In genomic region chr5:163622796-163623195, GRCh38 we compare ENCODE assay signal across 35 cellular contexts.
"Had no signal": no experiment of that assay in that cellular context is flagged by ENCODE, and none has a peak within 500 bp of the region (broad histone marks: within the 10 kb centered on the region; RNA-seq: fewer than 3 reads in every experiment).

No MANE protein-coding gene starts in this region.

- H3K27ac ChIP-seq: ascending aorta, brain microvascular endothelial cell, SJCRH30, SK-N-MC, WERI-Rb-1 had no signal

- H3K27me3 ChIP-seq: ascending aorta, brain microvascular endothelial cell had no signal

- DNase-seq: activated CD4-positive, alpha-beta memory T cell treated with anti-CD3 and anti-CD28 coated beads, Interleukin-2, amount 10 ng/mL, durations not matched to agents 7 days and 5 days; activated CD4-positive, alpha-beta T cell treated with anti-CD3 and anti-CD28 coated beads for 1 hour; activated CD4-positive, alpha-beta T cell treated with anti-CD3 and anti-CD28 coated beads for 48 hours; activated CD4-positive, CD25-positive, alpha-beta regulatory T cell; activated CD8-positive, alpha-beta memory T cell treated with anti-CD3 and anti-CD28 coated beads for 24 hours; activated CD8-positive, alpha-beta memory T cell treated with anti-CD3 and anti-CD28 coated beads, Interleukin-2, amount 10 ng/mL, durations not matched to agents 7 days and 5 days; activated CD8-positive, alpha-beta memory T cell treated with anti-CD3 and anti-CD28 coated beads, Interleukin-2, amount 50 U/mL, for 48 hours; activated effector memory CD4-positive, alpha-beta T cell treated with anti-CD3 and anti-CD28 coated beads, Interleukin-2, amount 50 U/mL, for 16 hours; activated naive CD4-positive, alpha-beta T cell; activated naive CD4-positive, alpha-beta T cell treated with anti-CD3 and anti-CD28 coated beads, Interleukin-2, amount 50 U/mL, for 16 hours; activated naive CD8-positive, alpha-beta T cell treated with anti-CD3 and anti-CD28 coated beads for 36 hours; activated T-cell treated with anti-CD3 and anti-CD28 coated beads, Interleukin-2, amount 50 U/mL, for 1 hour; activated T-cell treated with anti-CD3 and anti-CD28 coated beads, Interleukin-2, amount 50 U/mL, for 72 hours; amniotic stem cell; brain microvascular endothelial cell; central memory CD4-positive, alpha-beta T cell; NCI-H1092 treated with DMSO at 0.1 percent for 48 hours; NCI-H1417; NCI-H146; NCI-H187; NCI-H2029 treated with DMSO at 0.1 percent for 48 hours; NCI-H2171 treated with DMSO at 0.1 percent for 48 hours; NCI-H2227 treated with DMSO at 0.1 percent for 48 hours; NCI-H446 treated with DMSO at 0.1 percent for 48 hours; NCI-H524; NCI-H774; SHP77; SJCRH30; T1000; WERI-Rb-1 had no signal

- H3K4me1 Mint-ChIP-seq: activated CD4-positive, alpha-beta memory T cell treated with anti-CD3 and anti-CD28 coated beads, Interleukin-2, amount 10 ng/mL, durations not matched to agents 7 days and 5 days; activated CD8-positive, alpha-beta memory T cell treated with anti-CD3 and anti-CD28 coated beads, Interleukin-2, amount 10 ng/mL, durations not matched to agents 7 days and 5 days; activated naive CD8-positive, alpha-beta T cell treated with anti-CD3 and anti-CD28 coated beads for 36 hours; activated T-helper 17 cell treated with anti-CD3 and anti-CD28 coated beads, Interleukin-2, amount 50 U/mL, for 72 hours had no signal

- H3K9me3 Mint-ChIP-seq: activated CD4-positive, alpha-beta memory T cell treated with anti-CD3 and anti-CD28 coated beads, Interleukin-2, amount 10 ng/mL, durations not matched to agents 7 days and 5 days; activated naive CD8-positive, alpha-beta T cell treated with anti-CD3 and anti-CD28 coated beads for 36 hours; activated T-cell treated with anti-CD3 and anti-CD28 coated beads, Interleukin-2, amount 50 U/mL, for 72 hours; activated T-helper 17 cell treated with anti-CD3 and anti-CD28 coated beads, Interleukin-2, amount 50 U/mL, for 72 hours had no signal

- H3K4me3 ChIP-seq: ascending aorta, K562, SJCRH30, SK-N-MC had no signal

- H3K36me3 ChIP-seq: ascending aorta, brain microvascular endothelial cell, SJCRH30, WERI-Rb-1 had no signal

- H3K4me3 Mint-ChIP-seq: activated CD4-positive, alpha-beta memory T cell treated with anti-CD3 and anti-CD28 coated beads, Interleukin-2, amount 10 ng/mL, durations not matched to agents 7 days and 5 days; activated CD8-positive, alpha-beta memory T cell treated with anti-CD3 and anti-CD28 coated beads, Interleukin-2, amount 10 ng/mL, durations not matched to agents 7 days and 5 days; activated naive CD8-positive, alpha-beta T cell treated with anti-CD3 and anti-CD28 coated beads for 36 hours; activated T-cell treated with anti-CD3 and anti-CD28 coated beads, Interleukin-2, amount 50 U/mL, for 72 hours; activated T-helper 17 cell treated with anti-CD3 and anti-CD28 coated beads, Interleukin-2, amount 50 U/mL, for 72 hours had no signal

- H3K27me3 Mint-ChIP-seq: activated CD4-positive, alpha-beta memory T cell treated with anti-CD3 and anti-CD28 coated beads, Interleukin-2, amount 10 ng/mL, durations not matched to agents 7 days and 5 days; activated CD8-positive, alpha-beta memory T cell treated with anti-CD3 and anti-CD28 coated beads, Interleukin-2, amount 10 ng/mL, durations not matched to agents 7 days and 5 days; activated naive CD8-positive, alpha-beta T cell treated with anti-CD3 and anti-CD28 coated beads for 36 hours had no signal

- ATAC-seq: activated CD8-positive, alpha-beta memory T cell treated with anti-CD3 and anti-CD28 coated beads, Interleukin-2, amount 10 ng/mL, durations not matched to agents 7 days and 5 days; activated T-cell treated with anti-CD3 and anti-CD28 coated beads, Interleukin-2, amount 50 U/mL, for 72 hours; activated T-helper 17 cell treated with anti-CD3 and anti-CD28 coated beads, Interleukin-2, amount 50 U/mL, for 72 hours; K562; Panc1 had no signal

- H3K36me3 Mint-ChIP-seq: activated CD8-positive, alpha-beta memory T cell treated with anti-CD3 and anti-CD28 coated beads, Interleukin-2, amount 10 ng/mL, durations not matched to agents 7 days and 5 days; activated naive CD8-positive, alpha-beta T cell treated with anti-CD3 and anti-CD28 coated beads for 36 hours had no signal

- H3K4me1 ChIP-seq: ascending aorta, SJCRH30 had no signal

- H3K9me3 ChIP-seq: ascending aorta, SJCRH30 had no signal

- H3K27ac Mint-ChIP-seq: activated CD4-positive, alpha-beta memory T cell treated with anti-CD3 and anti-CD28 coated beads, Interleukin-2, amount 10 ng/mL, durations not matched to agents 7 days and 5 days; activated CD8-positive, alpha-beta memory T cell treated with anti-CD3 and anti-CD28 coated beads, Interleukin-2, amount 10 ng/mL, durations not matched to agents 7 days and 5 days; activated naive CD8-positive, alpha-beta T cell treated with anti-CD3 and anti-CD28 coated beads for 36 hours; activated T-cell treated with anti-CD3 and anti-CD28 coated beads, Interleukin-2, amount 50 U/mL, for 72 hours; activated T-helper 17 cell treated with anti-CD3 and anti-CD28 coated beads, Interleukin-2, amount 50 U/mL, for 72 hours had no signal

- FAIRE-seq: K562 had no signal
